Comparison of ENCODE assay signal across 8 cellular contexts in the genomic region with DNA sequence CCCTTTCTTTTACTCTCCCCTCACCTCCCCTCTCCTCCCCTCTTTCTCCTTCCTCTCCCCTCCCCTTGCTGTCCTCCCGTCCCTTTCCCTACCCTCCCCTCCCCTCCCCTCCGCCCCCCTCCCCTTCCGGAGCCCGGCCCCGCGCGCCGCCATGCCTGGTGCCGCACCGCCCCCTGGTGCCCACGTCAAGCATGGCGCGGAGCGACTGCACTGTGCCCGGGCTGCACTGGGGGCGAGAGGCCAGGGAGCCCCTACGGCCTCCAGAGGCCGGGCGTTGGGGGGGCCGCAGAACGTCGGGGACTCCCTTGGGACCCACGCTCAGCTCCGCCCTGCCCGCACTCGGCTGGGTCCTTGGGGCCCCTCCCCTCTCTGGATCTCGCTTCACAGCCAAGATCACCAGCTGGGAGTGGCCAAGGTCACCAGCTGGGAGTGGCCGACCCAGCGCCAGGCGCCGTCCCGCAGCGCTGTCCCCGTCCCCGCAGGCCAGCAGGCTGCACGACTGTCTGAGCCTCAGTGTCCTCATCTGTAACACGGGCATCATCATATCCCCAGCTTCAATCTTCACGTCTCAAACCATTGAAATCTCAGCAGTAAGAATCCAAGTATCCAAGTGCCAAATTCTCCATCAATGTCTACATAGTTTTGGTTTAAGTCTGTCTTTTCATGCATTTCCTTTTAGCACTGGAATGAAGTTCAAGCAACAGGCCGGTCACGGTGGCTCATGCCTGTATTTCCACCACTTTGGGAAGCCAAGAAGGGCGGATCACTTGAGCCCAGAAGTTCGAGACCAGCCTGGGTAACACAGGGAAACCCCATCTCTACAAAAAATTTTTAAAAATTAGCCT. TPM values are rescaled to one million over a fixed set of nuclear protein-coding genes. Genes with fewer than 3 reads are reported as not detected.
DNase-seq lines count a peak whose midpoint lies in the region; ATAC-seq lines count a peak whose summit lies in the region.

No MANE protein-coding gene starts in this region.

- H3K36me3 Mint-ChIP-seq in activated CD8-positive, alpha-beta T cell treated with anti-CD3 and anti-CD28 coated beads, Interleukin-2, amount 10 ng/mL, durations not matched to agents 7 days and 5 days (ENCODE audit: low read depth), result no peaks in the 10 kb centered on the region

- no peaks in the 10 kb centered on the region for H3K9me3 ChIP-seq in ectodermal cell (ENCODE audit: control insufficient read depth, low read length)

- POLR2A ChIA-PET in activated CD8-positive, alpha-beta T cell treated with anti-CD3 and anti-CD28 coated beads, Interleukin-2, amount 10 ng/mL, durations not matched to agents 7 days and 5 days (lab: Charles Lee), result no interaction called here

- DNase-seq in GM03348 (ENCODE audit: low spot score) (peak; percentile 94), NCI-H526 (lab: John Stamatoyannopoulos, UW) (peak; percentile 66 to 90), lung microvascular endothelial cell (ENCODE audit: low read depth in 2 of 2) (peak; percentile 45 to 60)
- peak; percentile 74 for DNase-seq in activated CD8-positive, alpha-beta T cell treated with anti-CD3 and anti-CD28 coated beads, Interleukin-2, amount 10 ng/mL, durations not matched to agents 7 days and 5 days
- DNase-seq in stimulated activated CD4-positive, alpha-beta T cell treated with anti-CD3 and anti-CD28 coated beads, TNF-alpha, amount 100 ng/mL, for 48 hours (ENCODE audit: low read depth in 3 of 3), result peak; percentile 42 to 83 (median 64)

- H3K4me1 ChIP-seq in ectodermal cell (ENCODE audit: control insufficient read depth, insufficient read depth, low read length), result peaks cover 25% of the 10 kb centered on the region

- no peak overlapping the region for H3K27ac Mint-ChIP-seq in activated CD8-positive, alpha-beta T cell treated with anti-CD3 and anti-CD28 coated beads, Interleukin-2, amount 10 ng/mL, durations not matched to agents 7 days and 5 days

- peaks cover 6% of the 10 kb centered on the region for H3K27me3 Mint-ChIP-seq in activated CD8-positive, alpha-beta T cell treated with anti-CD3 and anti-CD28 coated beads, Interleukin-2, amount 10 ng/mL, durations not matched to agents 7 days and 5 days (ENCODE audit: low read depth)

- H3K4me3 Mint-ChIP-seq in activated CD8-positive, alpha-beta T cell treated with anti-CD3 and anti-CD28 coated beads, Interleukin-2, amount 10 ng/mL, durations not matched to agents 7 days and 5 days, result peak overlapping the region; percentile 49

- CTCF ChIA-PET in activated CD8-positive, alpha-beta T cell treated with anti-CD3 and anti-CD28 coated beads, Interleukin-2, amount 10 ng/mL, durations not matched to agents 7 days and 5 days (lab: Charles Lee), result interaction anchor here (0.7 to 2.4 kb wide), 15 partner anchors 7 to 1029 kb away, joined by 3 to 11 read pairs (median 4); no protein-coding TSS in a partner anchor

- H3K27ac ChIP-seq in ectodermal cell (ENCODE audit: insufficient read depth, low read depth, low read length, poor library complexity, severe bottlenecking), result no peak overlapping the region

- ATAC-seq in HG03039 (IDR thresholded peaks at IDR 0.05; ENCODE audit: unreplicated experiment) (peak; percentile 62), GM18517 (IDR thresholded peaks at IDR 0.05; ENCODE audit: unreplicated experiment) (no peak)
- ATAC-seq in activated CD8-positive, alpha-beta T cell treated with anti-CD3 and anti-CD28 coated beads, Interleukin-2, amount 10 ng/mL, durations not matched to agents 7 days and 5 days, result peak; percentile 84

- 6% methylated on average over 40 to 41 of the region's 42 CpGs for WGBS in ectodermal cell, 2 experiments

- H3K9me3 Mint-ChIP-seq in activated CD8-positive, alpha-beta T cell treated with anti-CD3 and anti-CD28 coated beads, Interleukin-2, amount 10 ng/mL, durations not matched to agents 7 days and 5 days (ENCODE audit: insufficient read depth), result no peaks in the 10 kb centered on the region

- H3K36me3 ChIP-seq in ectodermal cell (ENCODE audit: control insufficient read depth, insufficient read depth, low read length), result no peaks in the 10 kb centered on the region

- peaks cover 8% of the 10 kb centered on the region for H3K4me1 Mint-ChIP-seq in activated CD8-positive, alpha-beta T cell treated with anti-CD3 and anti-CD28 coated beads, Interleukin-2, amount 10 ng/mL, durations not matched to agents 7 days and 5 days (ENCODE audit: low read depth)

- peaks cover 35% of the 10 kb centered on the region for H3K27me3 ChIP-seq in ectodermal cell (ENCODE audit: control insufficient read depth, insufficient read depth, low read length, poor library complexity, severe bottlenecking)

- peak overlapping the region; percentile 20 for H3K4me3 ChIP-seq in ectodermal cell (ENCODE audit: insufficient read depth, low read depth, low read length)

RNA-seq across cellular contexts. Expression of a gene that starts 42.5 kb away (rescaled TPM):
- total RNA-seq in activated CD8-positive, alpha-beta T cell treated with anti-CD3 and anti-CD28 coated beads, Interleukin-2, amount 10 ng/mL, durations not matched to agents 7 days and 5 days, result 10 to 100 TPM; 27.0 to 27.9 TPM
- 28.9 TPM for polyA plus RNA-seq in ectodermal cell (2013, experiment 1 of 4)
- polyA plus RNA-seq in ectodermal cell (2013, experiment 2 of 4), result 27.0 TPM
- 24.9 TPM for polyA plus RNA-seq in ectodermal cell (2013, experiment 3 of 4)
- 28.2 TPM for polyA plus RNA-seq in ectodermal cell (2013, experiment 4 of 4)
- 20.0 and 34.9 TPM in 2 replicates for total RNA-seq in lung microvascular endothelial cell

RNA-seq across cellular contexts. Expression of a gene that starts 50.2 kb away (rescaled TPM):
- 100 to 1,000 TPM; 185 to 188 TPM for total RNA-seq in activated CD8-positive, alpha-beta T cell treated with anti-CD3 and anti-CD28 coated beads, Interleukin-2, amount 10 ng/mL, durations not matched to agents 7 days and 5 days
- 195 TPM for polyA plus RNA-seq in ectodermal cell (2013, experiment 1 of 4)
- polyA plus RNA-seq in ectodermal cell (2013, experiment 2 of 4), result 202 TPM
- polyA plus RNA-seq in ectodermal cell (2013, experiment 3 of 4), result 134 TPM
- polyA plus RNA-seq in ectodermal cell (2013, experiment 4 of 4), result 136 TPM
- 10.5 and 32.3 TPM in 2 replicates for total RNA-seq in lung microvascular endothelial cell
